Comparison of ENCODE assay signal across 14 cellular contexts in the genomic region with DNA sequence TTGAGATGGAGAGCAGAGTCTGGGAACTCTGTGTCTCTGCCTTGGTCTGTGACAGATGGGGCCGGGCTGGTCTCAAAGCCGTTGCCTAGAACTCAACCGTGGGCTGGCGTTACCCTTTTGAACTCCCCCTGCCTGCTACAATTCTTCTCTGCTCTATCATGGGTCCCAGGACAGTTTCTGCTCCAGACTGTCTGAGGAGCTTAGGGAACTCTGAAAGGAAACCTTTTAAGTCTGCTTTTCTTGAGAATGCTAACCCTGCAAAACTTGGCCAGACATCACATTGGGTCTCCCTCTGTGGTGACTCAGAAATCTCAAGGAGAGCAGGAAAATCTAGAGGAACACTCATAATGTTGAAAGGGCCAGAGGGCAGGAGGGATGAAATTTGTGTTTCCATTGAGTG.
A peak's percentile ranks its signal among the peaks of the same experiment; 100 is the strongest.
DNase-seq lines count a peak whose midpoint lies in the region; ATAC-seq and TF ChIP-seq lines count a peak whose summit lies in the region.
"Had no signal": no experiment of that assay in that cellular context is flagged by ENCODE, and none has a peak within 500 bp of the region (broad histone marks: within the 10 kb centered on the region; RNA-seq: fewer than 3 reads in every experiment).

No MANE protein-coding gene starts in this region.

- 53 to 71% (median 58%) methylated on average over 4 of the region's 4 CpGs for WGBS in heart left ventricle, 4 donors
- 84 to 87% methylated on average over 3 of the region's 4 CpGs for whole genome bisulfite sequencing in mesodermal cell (ENCODE audit: insufficient coverage in 2 of 2), 2 experiments

- peak in 1 of 5 donors; percentile 70 for DNase-seq in heart left ventricle
- DNase-seq in Right ventricle myocardium superior, result no peak
- no peak for DNase-seq in vagina (ENCODE audit: extremely low spot score in 2 of 2)
- no peak for DNase-seq in NCI-H1105 treated with DMSO at 0.1 percent for 48 hours (lab: John Stamatoyannopoulos, UW)
- no peak for DNase-seq in NCI-H524 (lab: John Stamatoyannopoulos, UW)
- DNase-seq in COLO668 (lab: John Stamatoyannopoulos, UW; ENCODE audit: unreplicated experiment), result no peak
- DNase-seq: activated naive CD8-positive, alpha-beta T cell treated with anti-CD3 and anti-CD28 coated beads for 36 hours; DMS 273 treated with DMSO at 0.1 percent for 48 hours; NCI-H2029 treated with DMSO at 0.1 percent for 48 hours; pancreas; T-helper 1 cell had no signal

- no peaks in the 10 kb centered on the region for H3K9me3 ChIP-seq in heart left ventricle
- H3K9me3 ChIP-seq in mesodermal cell (ENCODE audit: control insufficient read depth, low read length), result no peaks in the 10 kb centered on the region
- H3K9me3 ChIP-seq in vagina, result no peaks in the 10 kb centered on the region
- H3K9me3 ChIP-seq: pancreas, suprapubic skin had no signal

- ATAC-seq in heart left ventricle, result peak; percentile 6 to 71 (median 32)
- ATAC-seq in Right ventricle myocardium superior (ENCODE audit: poor library complexity), result no peak
- ATAC-seq in esophagus mucosa, result peak; percentile 38

- TF ChIP-seq CTCF in heart left ventricle (IDR thresholded peaks at IDR 0.05), result peak in 1 of 12 donors; percentile 14
- no peak for TF ChIP-seq CTCF in vagina (IDR thresholded peaks at IDR 0.05)

- H3K4me3 ChIP-seq in heart left ventricle, result no peak overlapping the region
- H3K4me3 ChIP-seq in mesodermal cell (ENCODE audit: extremely low read depth, insufficient read depth, low read length, poor library complexity, severe bottlenecking), result no peak overlapping the region
- no peak overlapping the region for H3K4me3 ChIP-seq in vagina
- H3K4me3 ChIP-seq: pancreas, suprapubic skin had no signal

- H3K36me3 ChIP-seq in heart left ventricle, result peaks cover 0 to 5% (median 0%) of the 10 kb centered on the region in 9 donors
- no peaks in the 10 kb centered on the region for H3K36me3 ChIP-seq in mesodermal cell (ENCODE audit: control insufficient read depth, insufficient read depth, low read length)
- H3K36me3 ChIP-seq in vagina, result no peaks in the 10 kb centered on the region
- H3K36me3 ChIP-seq: pancreas, suprapubic skin had no signal

- intact Hi-C loops in heart left ventricle (cut with DNase I), result loop anchor here in 1 of 10 donors (5.0 kb wide), 1 partner anchor 42 kb away; no protein-coding TSS in a partner anchor
- intact Hi-C loops in Right ventricle myocardium superior (cut with DNase I), result no loop called here
- intact Hi-C loops in vagina (cut with DNase I), result loop anchor here (10.0 kb wide), 1 partner anchor 45 kb away; no protein-coding TSS in a partner anchor

- H3K27ac ChIP-seq in heart left ventricle (peak overlapping the region in 9 of 12 donors; percentile 24 to 74 (median 52)), mesodermal cell (ENCODE audit: low read depth, low read length, severe bottlenecking) (peak overlapping the region; percentile 60), vagina (peak overlapping the region; percentile 33)
- H3K27ac ChIP-seq: pancreas, suprapubic skin had no signal

- TF ChIP-seq POLR2A in heart left ventricle (IDR thresholded peaks at IDR 0.05), result no peak
- no peak for TF ChIP-seq POLR2A in vagina (IDR thresholded peaks at IDR 0.05)

- H3K27me3 ChIP-seq in heart left ventricle (no peaks in the 10 kb centered on the region), vagina (no peaks in the 10 kb centered on the region)
- H3K27me3 ChIP-seq: pancreas, suprapubic skin had no signal

- H3K4me1 ChIP-seq in heart left ventricle (peaks cover 0 to 73% (median 45%) of the 10 kb centered on the region in 12 donors), mesodermal cell (ENCODE audit: control insufficient read depth, insufficient read depth, low read length, poor library complexity, severe bottlenecking) (peaks cover 16% of the 10 kb centered on the region), vagina (peaks cover 40% of the 10 kb centered on the region)
- H3K4me1 ChIP-seq: pancreas had no signal
